Comparison of ENCODE assay signal across 18 cellular contexts in genomic region chr3:65576942-65577341, GRCh38.
DNase-seq lines count a peak whose midpoint lies in the region; ATAC-seq, FAIRE-seq and TF ChIP-seq lines count a peak whose summit lies in the region.
"Had no signal": no experiment of that assay in that cellular context is flagged by ENCODE, and none has a peak within 500 bp of the region (broad histone marks: within the 10 kb centered on the region; RNA-seq: fewer than 3 reads in every experiment).

No MANE protein-coding gene starts in this region.

- H3K4me1 ChIP-seq in RWPE2 (ENCODE audit: insufficient read depth, poor library complexity, severe bottlenecking) (peaks cover 34% of the 10 kb centered on the region), keratinocyte (ENCODE audit: control insufficient read depth, extremely low read depth, insufficient read depth, low read length) (peaks cover 23% of the 10 kb centered on the region)
- H3K4me1 ChIP-seq: suprapubic skin had no signal

- peaks cover 2% of the 10 kb centered on the region for H3K79me2 ChIP-seq in keratinocyte (ENCODE audit: control insufficient read depth, insufficient read depth, low read length)

- peak; percentile 35; the same call in 1 of the 3 replicates for ATAC-seq in RWPE2 (ENCODE audit: low read depth)
- no peak for ATAC-seq in omental fat pad (ENCODE audit: low FRiP score)
- no peak for ATAC-seq in GM19035 (IDR thresholded peaks at IDR 0.05; ENCODE audit: unreplicated experiment)
- ATAC-seq: activated CD8-positive, alpha-beta memory T cell treated with anti-CD3 and anti-CD28 coated beads, Interleukin-2, amount 10 ng/mL, durations not matched to agents 7 days and 5 days had no signal

- H3K27me3 ChIP-seq in RWPE2 (ENCODE audit: insufficient read depth, poor library complexity, severe bottlenecking) (no peaks in the 10 kb centered on the region), keratinocyte (ENCODE audit: control insufficient read depth, extremely low read depth, insufficient read depth, low read length) (no peaks in the 10 kb centered on the region)
- H3K27me3 ChIP-seq: suprapubic skin had no signal

- dilution Hi-C loops in keratinocyte (cut with MboI; ENCODE audit: extremely low pct_ligation_motif_present, low sequenced_read_pairs) = no loop called here

- H3K27ac ChIP-seq in RWPE2 (ENCODE audit: poor library complexity, severe bottlenecking) = peak overlapping the region; percentile 61
- H3K27ac ChIP-seq in epithelial cell of prostate = peak overlapping the region; percentile 20
- H3K27ac ChIP-seq in keratinocyte (ENCODE audit: control insufficient read depth, insufficient read depth, low read length) = no peak overlapping the region
- H3K27ac ChIP-seq: HL-60, suprapubic skin had no signal

- no peaks in the 10 kb centered on the region for H4K20me1 ChIP-seq in keratinocyte (ENCODE audit: control insufficient read depth, extremely low read depth, insufficient read depth, low read length)

- H3K4me2 ChIP-seq in keratinocyte (ENCODE audit: control insufficient read depth, extremely low read depth, insufficient read depth, low read depth, low read length) = peak overlapping the region; percentile 16

- H3K4me3 ChIP-seq in AG10803 (ENCODE audit: low read length) (no peak overlapping the region), RWPE2 (ENCODE audit: severe bottlenecking) (no peak overlapping the region), keratinocyte (ENCODE audit: control insufficient read depth in 2 of 3, extremely low read depth in 1 of 3, insufficient read depth in 2 of 3, low read depth in 1 of 3, low read length in 3 of 3) (no peak overlapping the region)
- H3K4me3 ChIP-seq: suprapubic skin had no signal

- H3K9me1 ChIP-seq in keratinocyte (ENCODE audit: control insufficient read depth, extremely low read depth, insufficient read depth, low read length) = no peaks in the 10 kb centered on the region

- H3K9ac ChIP-seq in keratinocyte (ENCODE audit: control insufficient read depth, extremely low read depth, insufficient read depth, low read length) = no peak overlapping the region

- peak; percentile 18 for DNase-seq in AG10803 (ENCODE audit: low read depth)
- no peak for DNase-seq in RWPE2 (ENCODE audit: low spot score)
- no peak for DNase-seq in epithelial cell of prostate (ENCODE audit: low read depth, low spot score)
- DNase-seq in keratinocyte (ENCODE audit: low read depth, low spot score) = no peak
- no peak for DNase-seq in omental fat pad (ENCODE audit: low spot score)
- no peak for DNase-seq in germinal center (ENCODE audit: low spot score)
- no peak for DNase-seq in activated naive CD4-positive, alpha-beta T cell (lab: John Stamatoyannopoulos, UW)
- DNase-seq: activated CD4-positive, alpha-beta T cell treated with anti-CD3 and anti-CD28 coated beads for 4 hours; activated CD8-positive, alpha-beta memory T cell treated with anti-CD3 and anti-CD28 coated beads, Interleukin-2, amount 10 ng/mL, durations not matched to agents 7 days and 5 days; CD4-positive, alpha-beta memory T cell; DMS79; endodermal cell; NCI-H187; NCI-H345; NK-92 treated with Interleukin-12 subunit alpha and Interleukin-12 subunit beta, amount 100 ng/mL, for 24 hours had no signal

- H3K9me3 ChIP-seq in RWPE2 (ENCODE audit: severe bottlenecking) (no peaks in the 10 kb centered on the region), keratinocyte (ENCODE audit: control insufficient read depth, low read depth, low read length) (no peaks in the 10 kb centered on the region)
- H3K9me3 ChIP-seq: suprapubic skin had no signal

- TF ChIP-seq CTCF in AG10803 (conservative IDR thresholded peaks at IDR 0.05; ENCODE audit: low read length) = no peak
- no peak for TF ChIP-seq CTCF in RWPE2 (IDR thresholded peaks at IDR 0.05; ENCODE audit: poor library complexity, severe bottlenecking)
- TF ChIP-seq CTCF in keratinocyte (optimal IDR thresholded peaks at IDR 0.05 in 1 of 3, IDR thresholded peaks at IDR 0.05 in 1 of 3, conservative IDR thresholded peaks at IDR 0.05 in 1 of 3; ENCODE audit: extremely low read depth in 1 of 3, insufficient read depth in 2 of 3, low read length in 3 of 3) = no peak
- TF ChIP-seq CTCF in omental fat pad (IDR thresholded peaks at IDR 0.05) = no peak

- H2AFZ ChIP-seq in keratinocyte (ENCODE audit: control insufficient read depth, low read length) = no peak overlapping the region

- no peak for FAIRE-seq in keratinocyte (lab: Jason Lieb, UNC)

- H3K36me3 ChIP-seq in RWPE2 (ENCODE audit: low read depth) = no peaks in the 10 kb centered on the region
- H3K36me3 ChIP-seq in keratinocyte (ENCODE audit: control insufficient read depth in 2 of 2, extremely low read depth in 1 of 2, insufficient read depth in 2 of 2, low read length in 2 of 2) = no peaks in the 10 kb centered on the region
- H3K36me3 ChIP-seq: suprapubic skin had no signal
